In the genomic region with DNA sequence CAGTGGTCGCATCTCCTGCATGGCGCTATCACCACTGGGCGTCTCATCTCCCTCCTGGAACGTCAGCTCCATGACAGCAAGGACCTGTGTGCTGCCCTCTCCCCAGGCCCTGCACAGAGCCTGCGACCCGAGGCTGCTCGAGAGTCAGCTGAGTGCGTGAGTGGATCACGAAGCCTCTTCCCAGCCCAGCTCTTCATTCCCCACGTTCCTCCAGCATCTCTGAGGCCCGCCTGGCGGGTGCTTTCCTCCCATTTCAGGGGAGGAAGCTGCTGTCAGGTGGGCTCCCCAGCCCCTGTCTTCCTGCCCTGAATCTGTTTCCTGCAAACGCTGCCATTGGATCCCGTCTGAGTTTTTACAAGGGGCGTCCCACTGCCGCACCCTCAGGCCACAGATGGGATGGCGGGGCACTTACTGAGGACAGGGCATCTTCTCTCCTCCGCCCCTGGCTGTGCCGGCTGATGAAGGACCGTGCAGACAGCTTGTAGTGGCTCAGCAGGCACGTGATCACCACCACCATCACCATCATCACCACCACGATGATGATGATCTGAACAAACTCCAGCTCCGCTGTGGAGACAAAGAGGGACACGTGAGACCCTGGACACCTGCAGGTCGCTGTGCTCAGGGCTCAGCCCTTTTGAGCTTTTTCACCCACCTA, we compare ENCODE assay signal across 1 cellular context.
TF ChIP-seq lines count a peak whose summit lies in the region.

No MANE protein-coding gene starts in this region.

TF ChIP-seq in IMR-90, 13 proteins besides CTCF, POLR2A, EP300 and RAD21:
- TF ChIP-seq RFX5 (IDR thresholded peaks at IDR 0.05; ENCODE audit: low read depth, low read length) (no peak), MAZ (IDR thresholded peaks at IDR 0.05; ENCODE audit: borderline replicate concordance, low read depth, low read length) (no peak), MXI1 (IDR thresholded peaks at IDR 0.05; ENCODE audit: borderline replicate concordance, low read depth, low read length) (no peak), CEBPB (IDR thresholded peaks at IDR 0.05; ENCODE audit: low read depth, low read length) (no peak)
- TF ChIP-seq, protein P1, sequence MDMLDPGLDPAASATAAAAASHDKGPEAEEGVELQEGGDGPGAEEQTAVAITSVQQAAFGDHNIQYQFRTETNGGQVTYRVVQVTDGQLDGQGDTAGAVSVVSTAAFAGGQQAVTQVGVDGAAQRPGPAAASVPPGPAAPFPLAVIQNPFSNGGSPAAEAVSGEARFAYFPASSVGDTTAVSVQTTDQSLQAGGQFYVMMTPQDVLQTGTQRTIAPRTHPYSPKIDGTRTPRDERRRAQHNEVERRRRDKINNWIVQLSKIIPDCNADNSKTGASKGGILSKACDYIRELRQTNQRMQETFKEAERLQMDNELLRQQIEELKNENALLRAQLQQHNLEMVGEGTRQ (IDR thresholded peaks at IDR 0.05; ENCODE audit: low read depth, low read length): no peak
